In the genomic region with DNA sequence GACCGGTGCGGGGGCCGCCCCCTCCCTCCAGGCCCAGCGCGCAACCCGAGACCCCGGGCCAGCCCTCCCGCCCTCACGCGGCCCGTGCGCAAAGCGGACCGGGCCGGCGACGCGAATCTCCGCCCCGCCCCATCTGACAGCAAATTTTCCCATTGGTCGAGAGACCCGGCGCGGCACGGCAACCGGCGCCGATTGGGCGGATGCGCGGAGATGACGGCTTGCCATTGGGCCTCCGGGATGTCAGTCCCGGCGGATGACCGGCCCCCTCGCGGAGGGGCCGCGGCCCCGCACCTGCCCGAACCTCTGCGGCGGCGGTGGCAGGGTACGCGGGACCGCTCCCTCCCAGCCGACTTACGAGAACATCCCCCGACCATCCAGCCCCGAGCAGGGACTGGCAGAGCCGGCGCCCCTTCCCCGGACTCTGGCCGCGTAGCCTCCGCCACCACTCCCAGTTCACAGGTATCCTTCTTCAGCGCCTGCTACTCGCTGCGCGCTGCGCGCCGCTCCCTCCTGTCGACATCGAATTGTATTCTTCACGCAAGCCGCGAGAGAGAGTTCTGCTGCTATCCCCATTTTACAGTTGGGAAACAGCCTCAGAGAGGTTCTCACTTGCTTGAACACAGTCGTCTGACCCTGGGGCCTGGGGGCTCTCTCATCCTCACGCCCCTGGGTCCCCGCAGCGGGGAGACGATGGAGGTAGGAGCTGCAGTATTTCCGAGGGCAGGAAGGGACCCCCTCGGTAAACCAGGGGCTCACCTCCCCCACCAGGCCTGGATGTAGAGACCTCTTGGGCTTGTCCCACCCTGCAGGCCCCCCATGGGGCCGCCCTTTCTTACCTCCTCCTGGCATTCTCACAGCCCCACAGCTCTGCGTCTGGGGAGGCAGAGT, we compare ENCODE assay signal across 1 cellular context.
A peak's percentile ranks its signal among the peaks of the same experiment; 100 is the strongest.
TF ChIP-seq lines count a peak whose summit lies in the region.

A gene with protein sequence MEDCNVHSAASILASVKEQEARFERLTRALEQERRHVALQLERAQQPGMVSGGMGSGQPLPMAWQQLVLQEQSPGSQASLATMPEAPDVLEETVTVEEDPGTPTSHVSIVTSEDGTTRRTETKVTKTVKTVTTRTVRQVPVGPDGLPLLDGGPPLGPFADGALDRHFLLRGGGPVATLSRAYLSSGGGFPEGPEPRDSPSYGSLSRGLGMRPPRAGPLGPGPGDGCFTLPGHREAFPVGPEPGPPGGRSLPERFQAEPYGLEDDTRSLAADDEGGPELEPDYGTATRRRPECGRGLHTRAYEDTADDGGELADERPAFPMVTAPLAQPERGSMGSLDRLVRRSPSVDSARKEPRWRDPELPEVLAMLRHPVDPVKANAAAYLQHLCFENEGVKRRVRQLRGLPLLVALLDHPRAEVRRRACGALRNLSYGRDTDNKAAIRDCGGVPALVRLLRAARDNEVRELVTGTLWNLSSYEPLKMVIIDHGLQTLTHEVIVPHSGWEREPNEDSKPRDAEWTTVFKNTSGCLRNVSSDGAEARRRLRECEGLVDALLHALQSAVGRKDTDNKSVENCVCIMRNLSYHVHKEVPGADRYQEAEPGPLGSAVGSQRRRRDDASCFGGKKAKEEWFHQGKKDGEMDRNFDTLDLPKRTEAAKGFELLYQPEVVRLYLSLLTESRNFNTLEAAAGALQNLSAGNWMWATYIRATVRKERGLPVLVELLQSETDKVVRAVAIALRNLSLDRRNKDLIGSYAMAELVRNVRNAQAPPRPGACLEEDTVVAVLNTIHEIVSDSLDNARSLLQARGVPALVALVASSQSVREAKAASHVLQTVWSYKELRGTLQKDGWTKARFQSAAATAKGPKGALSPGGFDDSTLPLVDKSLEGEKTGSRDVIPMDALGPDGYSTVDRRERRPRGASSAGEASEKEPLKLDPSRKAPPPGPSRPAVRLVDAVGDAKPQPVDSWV (minus strand): TSS at position 90 of the 888 bp plus-strand sequence. CDS start 26,029 bp downstream, outside the sequence.

TF ChIP-seq in K562, 482 proteins besides CTCF, POLR2A, EP300 and RAD21 (continued from another document and continues in another):
- TF ChIP-seq TAF15 (IDR thresholded peaks at IDR 0.05; ENCODE audit: low read depth, low read length): no peak
- no peak for TF ChIP-seq GABPB1 (CRISPR knock-in tag; IDR thresholded peaks at IDR 0.05)
- no peak for TF ChIP-seq PTTG1 (tag; IDR thresholded peaks at IDR 0.05; ENCODE audit: low read depth)
- TF ChIP-seq ZNF695 (CRISPR knock-in tag; IDR thresholded peaks at IDR 0.05): peak; percentile 86; the same call in 1 of the 2 replicates
- no peak for TF ChIP-seq ATF1 (CRISPR knock-in tag; IDR thresholded peaks at IDR 0.05)
- TF ChIP-seq ATF1 (tag; IDR thresholded peaks at IDR 0.05): peak; percentile 97
- no peak for TF ChIP-seq CCNT2 (IDR thresholded peaks at IDR 0.05; ENCODE audit: borderline replicate concordance, extremely low read depth, insufficient read length, low read depth, low read length)
- TF ChIP-seq ZNF766 (CRISPR knock-in tag; conservative IDR thresholded peaks at IDR 0.05): no peak
- peak in 1 of 3 experiments; percentile 50 for TF ChIP-seq YY1 (IDR thresholded peaks at IDR 0.05; ENCODE audit: borderline replicate concordance in 1 of 3, control insufficient read depth in 1 of 3, extremely low read depth in 1 of 3, insufficient read depth in 3 of 3, insufficient read length in 1 of 3, insufficient replicate concordance in 2 of 3, low read depth in 1 of 3, low read length in 2 of 3)
- TF ChIP-seq ELF4 (CRISPR knock-in tag; IDR thresholded peaks at IDR 0.05): peak; percentile 94
- TF ChIP-seq ARNT (IDR thresholded peaks at IDR 0.05): no peak
- TF ChIP-seq CBX1 (IDR thresholded peaks at IDR 0.05; ENCODE audit: low read depth): no peak
- no peak for TF ChIP-seq NUFIP1 (IDR thresholded peaks at IDR 0.05; ENCODE audit: partially characterized antibody)
- no peak for TF ChIP-seq NFXL1 (CRISPR knock-in tag; IDR thresholded peaks at IDR 0.05)
- no peak for TF ChIP-seq PML (IDR thresholded peaks at IDR 0.05; ENCODE audit: low read length)
- no peak for TF ChIP-seq BDP1 (IDR thresholded peaks at IDR 0.05; ENCODE audit: insufficient read depth, insufficient read length)
- peak; percentile 89; the same call in 1 of the 2 replicates for TF ChIP-seq FOXO4 (CRISPR knock-in tag; IDR thresholded peaks at IDR 0.05)
- no peak for TF ChIP-seq MEIS2 (IDR thresholded peaks at IDR 0.05; ENCODE audit: partially characterized antibody)
- TF ChIP-seq EZH2 (IDR thresholded peaks at IDR 0.05; ENCODE audit: borderline replicate concordance, low read depth, low read length): no peak
- TF ChIP-seq WHSC1 (IDR thresholded peaks at IDR 0.05; ENCODE audit: low read length): no peak
- no peak for TF ChIP-seq COPS2 (conservative IDR thresholded peaks at IDR 0.05)
- no peak; the same call in none of the 2 replicates for TF ChIP-seq ZNF324 (CRISPR knock-in tag; IDR thresholded peaks at IDR 0.05)
- TF ChIP-seq, protein P1, sequence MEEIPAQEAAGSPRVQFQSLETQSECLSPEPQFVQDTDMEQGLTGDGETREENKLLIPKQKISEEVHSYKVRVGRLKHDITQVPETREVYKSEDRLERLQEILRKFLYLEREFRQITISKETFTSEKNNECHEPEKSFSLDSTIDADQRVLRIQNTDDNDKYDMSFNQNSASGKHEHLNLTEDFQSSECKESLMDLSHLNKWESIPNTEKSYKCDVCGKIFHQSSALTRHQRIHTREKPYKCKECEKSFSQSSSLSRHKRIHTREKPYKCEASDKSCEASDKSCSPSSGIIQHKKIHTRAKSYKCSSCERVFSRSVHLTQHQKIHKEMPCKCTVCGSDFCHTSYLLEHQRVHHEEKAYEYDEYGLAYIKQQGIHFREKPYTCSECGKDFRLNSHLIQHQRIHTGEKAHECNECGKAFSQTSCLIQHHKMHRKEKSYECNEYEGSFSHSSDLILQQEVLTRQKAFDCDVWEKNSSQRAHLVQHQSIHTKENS (CRISPR knock-in tag; IDR thresholded peaks at IDR 0.05): no peak
- TF ChIP-seq, protein P2, sequence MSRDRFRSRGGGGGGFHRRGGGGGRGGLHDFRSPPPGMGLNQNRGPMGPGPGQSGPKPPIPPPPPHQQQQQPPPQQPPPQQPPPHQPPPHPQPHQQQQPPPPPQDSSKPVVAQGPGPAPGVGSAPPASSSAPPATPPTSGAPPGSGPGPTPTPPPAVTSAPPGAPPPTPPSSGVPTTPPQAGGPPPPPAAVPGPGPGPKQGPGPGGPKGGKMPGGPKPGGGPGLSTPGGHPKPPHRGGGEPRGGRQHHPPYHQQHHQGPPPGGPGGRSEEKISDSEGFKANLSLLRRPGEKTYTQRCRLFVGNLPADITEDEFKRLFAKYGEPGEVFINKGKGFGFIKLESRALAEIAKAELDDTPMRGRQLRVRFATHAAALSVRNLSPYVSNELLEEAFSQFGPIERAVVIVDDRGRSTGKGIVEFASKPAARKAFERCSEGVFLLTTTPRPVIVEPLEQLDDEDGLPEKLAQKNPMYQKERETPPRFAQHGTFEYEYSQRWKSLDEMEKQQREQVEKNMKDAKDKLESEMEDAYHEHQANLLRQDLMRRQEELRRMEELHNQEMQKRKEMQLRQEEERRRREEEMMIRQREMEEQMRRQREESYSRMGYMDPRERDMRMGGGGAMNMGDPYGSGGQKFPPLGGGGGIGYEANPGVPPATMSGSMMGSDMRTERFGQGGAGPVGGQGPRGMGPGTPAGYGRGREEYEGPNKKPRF (IDR thresholded peaks at IDR 0.05; ENCODE audit: low read depth, low read length): no peak
- no peak for TF ChIP-seq U2AF2 (optimal IDR thresholded peaks at IDR 0.05; ENCODE audit: low read depth, low read length)
- TF ChIP-seq DDX20 (tag; IDR thresholded peaks at IDR 0.05; ENCODE audit: low read depth): no peak
- no peak for TF ChIP-seq TCF7L2 (IDR thresholded peaks at IDR 0.05; ENCODE audit: low read depth, low read length)
- no peak for TF ChIP-seq NCOA2 (IDR thresholded peaks at IDR 0.05; ENCODE audit: partially characterized antibody in 2 of 2)
- no peak for TF ChIP-seq HMG20A (CRISPR knock-in tag; conservative IDR thresholded peaks at IDR 0.05)
- no peak for TF ChIP-seq ZNF445 (CRISPR knock-in tag; IDR thresholded peaks at IDR 0.05; ENCODE audit: low read depth)
- TF ChIP-seq ZNF668 (CRISPR knock-in tag; IDR thresholded peaks at IDR 0.05): no peak
- 0 out of 4 replicates have a peak, but pooled peaks of 1 of the 2 experiments have one; percentile 63 for TF ChIP-seq TEAD1 (CRISPR knock-in tag; IDR thresholded peaks at IDR 0.05)
- TF ChIP-seq ZNF717 (CRISPR knock-in tag; IDR thresholded peaks at IDR 0.05): no peak
- peak in 1 of 2 experiments; percentile 71; a peak in 2 of 4 replicates for TF ChIP-seq RCOR1 (IDR thresholded peaks at IDR 0.05; ENCODE audit: borderline replicate concordance in 1 of 2, low read depth in 2 of 2, low read length in 2 of 2)
- peak; percentile 21; the same call in 1 of the 2 replicates for TF ChIP-seq GTF2F1 (IDR thresholded peaks at IDR 0.05; ENCODE audit: low read depth, low read length)
- peak; percentile 17; the same call in 1 of the 2 replicates for TF ChIP-seq HMGXB4 (CRISPR knock-in tag; IDR thresholded peaks at IDR 0.05)
- peak; percentile 74 for TF ChIP-seq HNRNPLL (IDR thresholded peaks at IDR 0.05; ENCODE audit: low read depth, low read length, poor library complexity, severe bottlenecking)
- TF ChIP-seq THRB (CRISPR knock-in tag; conservative IDR thresholded peaks at IDR 0.05): peak; percentile 69; the same call in 1 of the 2 replicates
- no peak for TF ChIP-seq ZNF696 (CRISPR knock-in tag; conservative IDR thresholded peaks at IDR 0.05)
- TF ChIP-seq ZNF76 (CRISPR knock-in tag; IDR thresholded peaks at IDR 0.05; ENCODE audit: borderline replicate concordance): peak; percentile 14
- TF ChIP-seq ZNF449 (CRISPR knock-in tag; IDR thresholded peaks at IDR 0.05): no peak
- peak; percentile 80; the same call in 1 of the 2 replicates for TF ChIP-seq ZNF347 (CRISPR knock-in tag; IDR thresholded peaks at IDR 0.05; ENCODE audit: low read depth)
- no peak for TF ChIP-seq ZEB2 (IDR thresholded peaks at IDR 0.05)
- TF ChIP-seq ARID2 (IDR thresholded peaks at IDR 0.05): no peak
- peak; percentile 56 for TF ChIP-seq TBP (optimal IDR thresholded peaks at IDR 0.05; ENCODE audit: low read depth, low read length)
- no peak for TF ChIP-seq FUS (optimal IDR thresholded peaks at IDR 0.05; ENCODE audit: low read depth, low read length)
- TF ChIP-seq, protein P3, sequence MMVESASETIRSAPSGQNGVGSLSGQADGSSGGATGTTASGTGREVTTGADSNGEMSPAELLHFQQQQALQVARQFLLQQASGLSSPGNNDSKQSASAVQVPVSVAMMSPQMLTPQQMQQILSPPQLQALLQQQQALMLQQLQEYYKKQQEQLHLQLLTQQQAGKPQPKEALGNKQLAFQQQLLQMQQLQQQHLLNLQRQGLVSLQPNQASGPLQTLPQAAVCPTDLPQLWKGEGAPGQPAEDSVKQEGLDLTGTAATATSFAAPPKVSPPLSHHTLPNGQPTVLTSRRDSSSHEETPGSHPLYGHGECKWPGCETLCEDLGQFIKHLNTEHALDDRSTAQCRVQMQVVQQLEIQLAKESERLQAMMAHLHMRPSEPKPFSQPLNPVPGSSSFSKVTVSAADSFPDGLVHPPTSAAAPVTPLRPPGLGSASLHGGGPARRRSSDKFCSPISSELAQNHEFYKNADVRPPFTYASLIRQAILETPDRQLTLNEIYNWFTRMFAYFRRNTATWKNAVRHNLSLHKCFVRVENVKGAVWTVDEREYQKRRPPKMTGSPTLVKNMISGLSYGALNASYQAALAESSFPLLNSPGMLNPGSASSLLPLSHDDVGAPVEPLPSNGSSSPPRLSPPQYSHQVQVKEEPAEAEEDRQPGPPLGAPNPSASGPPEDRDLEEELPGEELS (CRISPR knock-in tag; IDR thresholded peaks at IDR 0.05; ENCODE audit: borderline replicate concordance): no peak
